ENCODE assay signal across 20 cellular contexts in genomic region chr14:59969319-59969718, GRCh38. TPM values are rescaled to one million over a fixed set of nuclear protein-coding genes. Genes with fewer than 3 reads are reported as not detected.
DNase-seq lines count a peak whose midpoint lies in the region; ATAC-seq and TF ChIP-seq lines count a peak whose summit lies in the region.
"Had no signal": no experiment of that assay in that cellular context is flagged by ENCODE, and none has a peak within 500 bp of the region (broad histone marks: within the 10 kb centered on the region; RNA-seq: fewer than 3 reads in every experiment).

No MANE protein-coding gene starts in this region.

- TF ChIP-seq POLR2A in IMR-90 (IDR thresholded peaks at IDR 0.05; ENCODE audit: low read depth, low read length) (no peak), erythroblast (IDR thresholded peaks at IDR 0.05; ENCODE audit: low read length) (no peak)

- no peak overlapping the region for H2AFZ ChIP-seq in IMR-90 (replicated peaks; ENCODE audit: low read length, poor library complexity)
- no peak overlapping the region for H2AFZ ChIP-seq in mesenchymal stem cell (ENCODE audit: low read depth, low read length)

- no peak overlapping the region for H3K9ac ChIP-seq in IMR-90 (ENCODE audit: low read depth, low read length)
- H3K9ac ChIP-seq in mesenchymal stem cell (ENCODE audit: low read length), result no peak overlapping the region
- H3K9ac ChIP-seq: BLaER1 had no signal

- CTCF ChIA-PET in IMR-90 (lab: Yijun Ruan, JAX), result interaction anchor here (1.1 kb wide), 1 partner anchor 381 kb away, joined by 5 read pairs; no protein-coding TSS in a partner anchor

- BruUV-seq in IMR-90 (replicated peaks; lab: Mats Ljungman, UMichigan), result no TSS peak

- H2BK120ac ChIP-seq in IMR-90 (ENCODE audit: low read depth, low read length) (peak overlapping the region; percentile 30; the same call in 1 of the 2 replicates), mesenchymal stem cell (ENCODE audit: low read depth, low read length) (no peak overlapping the region)

- H4K5ac ChIP-seq in IMR-90 (ENCODE audit: low read depth, low read length), result no peak overlapping the region

- H3K4ac ChIP-seq in IMR-90 (ENCODE audit: low read depth, low read length) (no peak overlapping the region), mesenchymal stem cell (ENCODE audit: low read depth in 1 of 2, low read length in 2 of 2) (no peak overlapping the region)

- no peak overlapping the region for H3K18ac ChIP-seq in IMR-90 (ENCODE audit: low read depth, low read length)
- H3K18ac ChIP-seq in mesenchymal stem cell (ENCODE audit: low read depth in 1 of 2, low read length in 2 of 2), result no peak overlapping the region

- no peak overlapping the region for H2BK15ac ChIP-seq in IMR-90 (ENCODE audit: low read depth, low read length)
- no peak overlapping the region for H2BK15ac ChIP-seq in mesenchymal stem cell (ENCODE audit: low read depth, poor library complexity, severe bottlenecking)

- H3K56ac ChIP-seq in IMR-90 (ENCODE audit: extremely low read depth, insufficient read depth, low read length), result no peak overlapping the region

- H3K27ac ChIP-seq in IMR-90 (ENCODE audit: insufficient read depth, low read length), result no peak overlapping the region
- no peak overlapping the region for H3K27ac ChIP-seq in mesenchymal stem cell (ENCODE audit: low read length, poor library complexity, severe bottlenecking)
- no peak overlapping the region for H3K27ac ChIP-seq in left lung
- H3K27ac ChIP-seq: BLaER1 had no signal

- in situ Hi-C loops in IMR-90 (cut with MboI; ENCODE audit: low sequenced_read_pairs), result loop anchor here (5.0 kb wide), 1 partner anchor 213 kb away; no protein-coding TSS in a partner anchor
- in situ Hi-C loops in astrocyte of the spinal cord (cut with HindIII; ENCODE audit: low sequenced_read_pairs), result no loop called here

- no peaks in the 10 kb centered on the region for H4K20me1 ChIP-seq in IMR-90 (ENCODE audit: insufficient read depth, low read length)
- H4K20me1 ChIP-seq: BLaER1 had no signal

- H3K79me1 ChIP-seq in IMR-90 (ENCODE audit: low read depth in 1 of 2, low read length in 2 of 2), result no peaks in the 10 kb centered on the region
- H3K79me1 ChIP-seq in mesenchymal stem cell (replicated peaks; ENCODE audit: low read length, poor library complexity, severe bottlenecking), result no peaks in the 10 kb centered on the region

- H3K14ac ChIP-seq in IMR-90 (replicated peaks; ENCODE audit: low read depth, low read length) (no peak overlapping the region; the same call in 1 of the 2 replicates), mesenchymal stem cell (ENCODE audit: low read length in 2 of 2) (no peak overlapping the region)

- no peaks in the 10 kb centered on the region for H3K9me1 ChIP-seq in IMR-90 (ENCODE audit: insufficient read depth, low read length)

- TF ChIP-seq CTCF in IMR-90 (conservative IDR thresholded peaks at IDR 0.05; ENCODE audit: low read depth, low read length), result no peak
- TF ChIP-seq CTCF in astrocyte of the spinal cord (IDR thresholded peaks at IDR 0.05; ENCODE audit: low read depth, low read length), result no peak
- no peak for TF ChIP-seq CTCF in left lung (IDR thresholded peaks at IDR 0.05)

- peak; percentile 8 for DNase-seq in Daoy (ENCODE audit: low read depth)
- DNase-seq in IMR-90, result peak; percentile 64
- DNase-seq in astrocyte of the spinal cord (ENCODE audit: low read depth, low spot score), result peak; percentile 10
- DNase-seq in mesenchymal stem cell, result peak; percentile 67
- DNase-seq in erythroblast (lab: John Stamatoyannopoulos, UW), result no peak
- DNase-seq in stimulated activated CD4-positive, alpha-beta T cell treated with anti-CD3 and anti-CD28 coated beads, Interleukin-2, amount 100 ng/mL, for 24 hours, result no peak
- DNase-seq in left lung, result no peak
- DNase-seq: activated CD8-positive, alpha-beta T cell treated with anti-CD3 and anti-CD28 coated beads, Interleukin-2, amount 10 ng/mL, durations not matched to agents 7 days and 5 days; activated naive CD8-positive, alpha-beta T cell treated with anti-CD3 and anti-CD28 coated beads for 36 hours; central memory CD4-positive, alpha-beta T cell; effector memory CD4-positive, alpha-beta T cell; kidney glomerular epithelial cell; NCI-H187; NCI-H446; Right ventricle myocardium superior; stimulated activated CD8-positive, alpha-beta memory T cell treated with anti-CD3 and anti-CD28 coated beads, Interleukin-4, amount 100 ng/mL, for 48 hours; T-helper 17 cell had no signal

- H3K4me2 ChIP-seq in IMR-90 (ENCODE audit: low read depth, low read length), result no peak overlapping the region
- H3K4me2 ChIP-seq in mesenchymal stem cell (ENCODE audit: low read length, poor library complexity, severe bottlenecking), result no peak overlapping the region
- H3K4me2 ChIP-seq: BLaER1, smooth muscle cell had no signal

- no peak overlapping the region for H3K23ac ChIP-seq in IMR-90 (ENCODE audit: low read depth, low read length)
- H3K23ac ChIP-seq in mesenchymal stem cell (ENCODE audit: low read length in 2 of 2), result no peak overlapping the region

- dilution Hi-C loops in IMR-90 (cut with HindIII; ENCODE audit: low sequenced_read_pairs, unreplicated experiment), result no loop called here

- TF ChIP-seq RAD21 in IMR-90 (IDR thresholded peaks at IDR 0.05; ENCODE audit: low read length), result no peak

- H3K4me1 ChIP-seq in IMR-90 (ENCODE audit: control insufficient read depth, insufficient read depth, low read length), result no peaks in the 10 kb centered on the region
- H3K4me1 ChIP-seq in mesenchymal stem cell (ENCODE audit: control insufficient read depth, insufficient read depth, low read depth, low read length), result no peaks in the 10 kb centered on the region
- peaks cover 0 to 3% of the 10 kb centered on the region in 2 donors for H3K4me1 ChIP-seq in left lung
- H3K4me1 ChIP-seq: BLaER1 had no signal

- H3K27me3 ChIP-seq in IMR-90 (ENCODE audit: control insufficient read depth, insufficient read depth, low read length), result no peaks in the 10 kb centered on the region
- no peaks in the 10 kb centered on the region for H3K27me3 ChIP-seq in mesenchymal stem cell (ENCODE audit: control insufficient read depth in 1 of 2, insufficient read depth in 1 of 2, low read length in 2 of 2)
- no peaks in the 10 kb centered on the region for H3K27me3 ChIP-seq in left lung
- H3K27me3 ChIP-seq: BLaER1 had no signal

- no peak overlapping the region for H4K91ac ChIP-seq in IMR-90 (ENCODE audit: insufficient read depth, low read depth, low read length)
- no peak overlapping the region for H4K91ac ChIP-seq in mesenchymal stem cell (ENCODE audit: low read length)

- H2BK20ac ChIP-seq in IMR-90 (ENCODE audit: low read depth, low read length), result 0 out of 2 replicates have a peak overlapping the region, but pooled peaks have one; percentile 15

- no CpG with 5 or more reads among the region's 2 CpGs for WGBS in IMR-90 (ENCODE audit: extremely low coverage in 2 of 2, insufficient read length in 1 of 2), 2 experiments
- WGBS in mesenchymal stem cell, result 41% methylated on average over 2 of the region's 2 CpGs

- H2AK5ac ChIP-seq in IMR-90 (ENCODE audit: low read depth, low read length) (no peak overlapping the region), mesenchymal stem cell (ENCODE audit: low read length, severe bottlenecking) (no peak overlapping the region)

- POLR2A ChIA-PET in IMR-90 (lab: Charles Lee; ENCODE audit: unreplicated experiment), result no interaction called here

- H3K4me3 ChIP-seq in IMR-90 (ENCODE audit: insufficient read depth, low read depth, low read length) (no peak overlapping the region), astrocyte of the spinal cord (ENCODE audit: low read depth, low read length) (no peak overlapping the region), mesenchymal stem cell (ENCODE audit: insufficient read depth in 1 of 2, low read depth in 1 of 2, low read length in 2 of 2) (no peak overlapping the region), left lung (no peak overlapping the region)
- H3K4me3 ChIP-seq: BLaER1, smooth muscle cell had no signal

- intact Hi-C loops in IMR-90 (cut with micrococcal nuclease) (loop anchor here (10.0 kb wide), 2 partner anchors 95 to 125 kb away; partner anchors contain the start of gene PCNX4), left lung (cut with DNase I) (loop anchor here in 1 of 2 donors (10.0 kb wide), 1 partner anchor 215 kb away; no protein-coding TSS in a partner anchor)

- H2AK9ac ChIP-seq in IMR-90 (replicated peaks; ENCODE audit: low read depth, low read length, poor library complexity), result no peak overlapping the region

- H3K9me3 ChIP-seq in IMR-90 (ENCODE audit: control insufficient read depth, insufficient read depth, low read length), result no peaks in the 10 kb centered on the region
- no peaks in the 10 kb centered on the region for H3K9me3 ChIP-seq in mesenchymal stem cell (ENCODE audit: control insufficient read depth, low read length)
- no peaks in the 10 kb centered on the region for H3K9me3 ChIP-seq in left lung
- H3K9me3 ChIP-seq: BLaER1 had no signal

- H2BK12ac ChIP-seq in mesenchymal stem cell (ENCODE audit: low read length in 2 of 2), result no peak overlapping the region

- ATAC-seq in IMR-90 (ENCODE audit: low read depth) (peak; percentile 75), left lung (no peak)
- ATAC-seq: activated CD8-positive, alpha-beta T cell treated with anti-CD3 and anti-CD28 coated beads, Interleukin-2, amount 10 ng/mL, durations not matched to agents 7 days and 5 days; T-helper 17 cell; WTC11 had no signal

- H3K36me3 ChIP-seq in IMR-90 (ENCODE audit: control insufficient read depth, insufficient read depth, low read length) (no peaks in the 10 kb centered on the region), mesenchymal stem cell (ENCODE audit: control insufficient read depth in 1 of 2, insufficient read depth in 2 of 2, low read depth in 1 of 2, low read length in 2 of 2) (no peaks in the 10 kb centered on the region), left lung (no peaks in the 10 kb centered on the region)
- H3K36me3 ChIP-seq: BLaER1 had no signal

- H4K8ac ChIP-seq in IMR-90 (ENCODE audit: low read depth in 2 of 2, low read length in 2 of 2) (no peak overlapping the region), mesenchymal stem cell (ENCODE audit: low read length) (no peak overlapping the region)

- no peak overlapping the region for H2BK5ac ChIP-seq in IMR-90 (ENCODE audit: low read depth, low read length, poor library complexity, severe bottlenecking)
- no peak overlapping the region for H2BK5ac ChIP-seq in mesenchymal stem cell (ENCODE audit: low read depth, low read length, poor library complexity, severe bottlenecking)

TF ChIP-seq in IMR-90, 13 proteins besides CTCF, POLR2A, EP300 and RAD21:
- no peak for TF ChIP-seq NFE2L2 (IDR thresholded peaks at IDR 0.05; ENCODE audit: low read depth, low read length)
- no peak for TF ChIP-seq BHLHE40 (IDR thresholded peaks at IDR 0.05; ENCODE audit: low read depth, low read length)
- TF ChIP-seq RFX5 (IDR thresholded peaks at IDR 0.05; ENCODE audit: low read depth, low read length), result no peak
- peak; percentile 33; the same call in 1 of the 2 replicates for TF ChIP-seq FOS (IDR thresholded peaks at IDR 0.05; ENCODE audit: low read depth, low read length)

RNA-seq across cellular contexts. Expression of gene LRRC9, which starts 49.4 kb away (rescaled TPM):
- not detected in 2 replicates for total RNA-seq in Daoy (2014; rRNA removed; shearing (Covaris generic))
- total RNA-seq in IMR-90 (2012; rRNA removed) (not detected in 2 replicates), left lung (under 1 TPM in 1 of 2 donors, not detected in 1; 0.05 TPM)
- not detected in 2 replicates for polyA plus RNA-seq in IMR-90 (2012; rRNA removed)
- not detected in 2 replicates for polyA plus RNA-seq in IMR-90 (2012; cell fraction: cytosol; rRNA removed)
- polyA plus RNA-seq in IMR-90 (2012; cell fraction: nucleus; rRNA removed; ENCODE audit: low replicate concordance), result not detected in 2 replicates
- not detected for polyA plus RNA-seq in mesenchymal stem cell (2013, experiment 1 of 2)
- not detected for polyA plus RNA-seq in mesenchymal stem cell (2013, experiment 2 of 2)
- total RNA-seq: activated CD8-positive, alpha-beta T cell treated with anti-CD3 and anti-CD28 coated beads, Interleukin-2, amount 10 ng/mL, durations not matched to agents 7 days and 5 days; Right ventricle myocardium superior; smooth muscle cell; T-helper 17 cell had no signal
- polyA plus RNA-seq: smooth muscle cell had no signal

Comparison
In these comparisons a context has a peak if more than half of its experiments do, and no peak if none do; other contexts are left out.
1. DNase-seq: peak in Daoy (single experiment), IMR-90 (single experiment), astrocyte of the spinal cord (single experiment) and mesenchymal stem cell (single experiment); none in erythroblast (0 of 2), stimulated activated CD4-positive, alpha-beta T cell treated with anti-CD3 and anti-CD28 coated beads, Interleukin-2, amount 100 ng/mL, for 24 hours (0 of 2) and left lung (0 of 2).